8 cellular contexts compared by ENCODE assay signal in genomic region chr7:148987010-148987750, GRCh38. TPM values are rescaled to one million over a fixed set of nuclear protein-coding genes. Genes with fewer than 3 reads are reported as not detected.
DNase-seq lines count a peak whose midpoint lies in the region; ATAC-seq and TF ChIP-seq lines count a peak whose summit lies in the region.

No MANE protein-coding gene starts in this region.

- ATAC-seq in GM18907 (IDR thresholded peaks at IDR 0.05; ENCODE audit: unreplicated experiment) (peak; percentile 94), HG03139 (IDR thresholded peaks at IDR 0.05; ENCODE audit: unreplicated experiment) (peak; percentile 92)

- no peaks in the 10 kb centered on the region for H3K9me3 ChIP-seq in AG04450 (ENCODE audit: control insufficient read depth, insufficient read depth, low read length)

- peak overlapping the region; percentile 96 for H3K4me3 ChIP-seq in AG04450 (ENCODE audit: low read depth, low read length)
- peak overlapping the region; percentile 91 for H3K4me3 ChIP-seq in WI38 (ENCODE audit: low read depth, low read length)
- peak overlapping the region; percentile 57 to 83 for H3K4me3 ChIP-seq in cardiac fibroblast (replicated peaks in 1 of 2; ENCODE audit: low read depth in 2 of 2, low read length in 2 of 2)

- DNase-seq in AG04450 (ENCODE audit: low read depth, low spot score): peak; percentile 72
- DNase-seq in NCI-H2196 treated with DMSO at 0.1 percent for 48 hours (lab: John Stamatoyannopoulos, UW; ENCODE audit: unreplicated experiment): peak; percentile 78
- DNase-seq in cardiac fibroblast (ENCODE audit: low read depth in 2 of 2): peak; percentile 91 to 93
- peak; percentile 93 for DNase-seq in inferior parietal cortex (ENCODE audit: extremely low spot score)
- peak; percentile 55 to 64 for DNase-seq in stimulated activated CD4-positive, alpha-beta T cell treated with anti-CD3 and anti-CD28 coated beads, Interleukin-12 subunit alpha, Interleukin-12 subunit beta, amount 100 ng/mL, for 24 hours (ENCODE audit: low read depth in 2 of 2)

- peak overlapping the region; percentile 69 for H3K27ac ChIP-seq in AG04450 (ENCODE audit: low read depth, low read length)

- no peak for TF ChIP-seq CTCF in AG04450 (IDR thresholded peaks at IDR 0.05; ENCODE audit: low read depth, low read length)
- TF ChIP-seq CTCF in WI38 (IDR thresholded peaks at IDR 0.05; ENCODE audit: low read depth, low read length): no peak
- TF ChIP-seq CTCF in cardiac fibroblast (IDR thresholded peaks at IDR 0.05; ENCODE audit: low read depth, low read length): no peak

- H3K27me3 ChIP-seq in AG04450 (ENCODE audit: control insufficient read depth, insufficient read depth, low read length): no peaks in the 10 kb centered on the region

- CTCF ChIA-PET in AG04450 (lab: Charles Lee): interaction anchor here (0.5 to 2.7 kb wide), 6 partner anchors 14 to 135 kb away, joined by 3 to 18 read pairs (median 8); no protein-coding TSS in a partner anchor

- POLR2A ChIA-PET in AG04450 (lab: Yijun Ruan, JAX): interaction anchor here (0.8 to 1.5 kb wide), 2 partner anchors 9 to 138 kb away, joined by 3 read pairs; no protein-coding TSS in a partner anchor

RNA-seq across cellular contexts. Expression of gene PDIA4, which starts 41.1 kb away (rescaled TPM):
- polyA plus RNA-seq in AG04450 (2011; rRNA removed): 215 and 227 TPM in 2 replicates
- polyA minus RNA-seq in AG04450 (2011; rRNA and poly(A)+ RNA removed): 170 and 180 TPM in 2 replicates

Comparison
In these comparisons a context has a peak if more than half of its experiments do, and no peak if none do; other contexts are left out.
1. Peak in every context shown above with its lines: DNase-seq, ATAC-seq, H3K4me3 ChIP-seq and H3K27ac ChIP-seq.